ENCODE assay signal across 1 cellular context in the genomic region with DNA sequence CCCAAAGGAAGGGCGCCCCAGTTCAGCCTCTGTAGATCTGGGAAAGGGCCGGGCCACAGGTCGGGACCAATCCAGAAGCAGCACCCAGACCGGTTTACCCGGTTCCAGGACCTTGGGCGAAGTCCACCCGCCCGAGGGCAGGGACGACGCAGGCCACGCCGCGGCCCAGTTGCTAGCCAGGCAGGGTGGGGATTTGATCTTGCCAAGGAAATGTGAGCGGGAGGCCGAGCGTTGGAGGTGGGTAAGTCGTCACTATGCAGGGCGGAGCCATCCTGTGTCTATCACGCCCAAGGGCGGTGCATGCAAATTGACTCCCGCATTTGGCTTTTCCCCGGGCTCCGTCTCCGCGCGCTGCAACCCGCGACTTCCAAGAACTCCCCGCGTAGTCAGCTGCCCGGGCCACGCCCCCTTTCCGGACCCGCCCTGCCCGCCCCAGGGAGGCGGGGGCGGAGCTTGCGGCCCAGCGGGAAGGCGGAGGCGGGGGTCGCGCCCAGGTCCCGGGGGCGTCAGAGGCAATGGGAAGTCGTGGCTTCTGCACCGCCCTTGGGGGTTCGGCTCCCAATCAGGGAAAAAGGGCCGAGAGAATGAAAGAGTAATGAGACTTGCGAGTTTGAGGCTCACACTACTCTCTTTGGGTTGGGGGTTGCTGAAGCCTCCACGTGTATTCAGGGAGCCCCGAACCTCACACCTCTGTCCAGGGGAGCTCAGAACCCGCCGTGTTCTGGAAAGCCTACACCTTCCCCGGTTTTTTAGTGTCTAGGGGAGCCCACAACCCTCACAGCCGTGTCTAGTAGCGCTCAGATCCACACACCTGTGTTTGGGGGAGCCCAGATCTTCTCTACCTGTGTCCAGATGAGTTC.
TF ChIP-seq lines count a peak whose summit lies in the region.

No MANE protein-coding gene starts in this region.

TF ChIP-seq in GM12878, 131 proteins besides CTCF, POLR2A, EP300 and RAD21 (continued from another document and continues in another):
- TF ChIP-seq, protein P1, sequence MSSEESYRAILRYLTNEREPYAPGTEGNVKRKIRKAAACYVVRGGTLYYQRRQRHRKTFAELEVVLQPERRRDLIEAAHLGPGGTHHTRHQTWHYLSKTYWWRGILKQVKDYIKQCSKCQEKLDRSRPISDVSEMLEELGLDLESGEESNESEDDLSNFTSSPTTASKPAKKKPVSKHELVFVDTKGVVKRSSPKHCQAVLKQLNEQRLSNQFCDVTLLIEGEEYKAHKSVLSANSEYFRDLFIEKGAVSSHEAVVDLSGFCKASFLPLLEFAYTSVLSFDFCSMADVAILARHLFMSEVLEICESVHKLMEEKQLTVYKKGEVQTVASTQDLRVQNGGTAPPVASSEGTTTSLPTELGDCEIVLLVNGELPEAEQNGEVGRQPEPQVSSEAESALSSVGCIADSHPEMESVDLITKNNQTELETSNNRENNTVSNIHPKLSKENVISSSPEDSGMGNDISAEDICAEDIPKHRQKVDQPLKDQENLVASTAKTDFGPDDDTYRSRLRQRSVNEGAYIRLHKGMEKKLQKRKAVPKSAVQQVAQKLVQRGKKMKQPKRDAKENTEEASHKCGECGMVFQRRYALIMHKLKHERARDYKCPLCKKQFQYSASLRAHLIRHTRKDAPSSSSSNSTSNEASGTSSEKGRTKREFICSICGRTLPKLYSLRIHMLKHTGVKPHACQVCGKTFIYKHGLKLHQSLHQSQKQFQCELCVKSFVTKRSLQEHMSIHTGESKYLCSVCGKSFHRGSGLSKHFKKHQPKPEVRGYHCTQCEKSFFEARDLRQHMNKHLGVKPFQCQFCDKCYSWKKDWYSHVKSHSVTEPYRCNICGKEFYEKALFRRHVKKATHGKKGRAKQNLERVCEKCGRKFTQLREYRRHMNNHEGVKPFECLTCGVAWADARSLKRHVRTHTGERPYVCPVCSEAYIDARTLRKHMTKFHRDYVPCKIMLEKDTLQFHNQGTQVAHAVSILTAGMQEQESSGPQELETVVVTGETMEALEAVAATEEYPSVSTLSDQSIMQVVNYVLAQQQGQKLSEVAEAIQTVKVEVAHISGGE (CRISPR knock-in tag; IDR thresholded peaks at IDR 0.05): no peak
- TF ChIP-seq CHD1 (IDR thresholded peaks at IDR 0.05; ENCODE audit: low read depth, low read length) (no peak), ZNF24 (IDR thresholded peaks at IDR 0.05) (no peak), SMAD1 (IDR thresholded peaks at IDR 0.05; ENCODE audit: low read depth, partially characterized antibody) (no peak), MTA2 (IDR thresholded peaks at IDR 0.05; ENCODE audit: low read depth) (no peak), SUPT20H (IDR thresholded peaks at IDR 0.05; ENCODE audit: borderline replicate concordance, control insufficient read depth, low read depth, low read length) (no peak), NFIC (IDR thresholded peaks at IDR 0.05; ENCODE audit: low read depth, low read length) (no peak), NR2C2 (IDR thresholded peaks at IDR 0.05; ENCODE audit: borderline replicate concordance, control insufficient read depth, insufficient read length, low read depth) (no peak), SIX5 (IDR thresholded peaks at IDR 0.05; ENCODE audit: low read depth, low read length, severe bottlenecking) (no peak), NR2F1 (conservative IDR thresholded peaks at IDR 0.05) (peak; percentile 55; the same call in 1 of the 2 replicates), HCFC1 (IDR thresholded peaks at IDR 0.05; ENCODE audit: low read length) (no peak), ETV6 (conservative IDR thresholded peaks at IDR 0.05 in 1 of 2, IDR thresholded peaks at IDR 0.05 in 1 of 2; ENCODE audit: borderline replicate concordance in 1 of 2, low read depth in 1 of 2) (no peak), NBN (IDR thresholded peaks at IDR 0.05) (no peak), TARDBP (IDR thresholded peaks at IDR 0.05; ENCODE audit: borderline replicate concordance) (no peak), LARP7 (IDR thresholded peaks at IDR 0.05) (no peak), IKZF2 (IDR thresholded peaks at IDR 0.05) (peak in 1 of 2 experiments; percentile 59; a peak in 1 of 4 replicates), ZNF622 (IDR thresholded peaks at IDR 0.05) (no peak), MTA3 (IDR thresholded peaks at IDR 0.05; ENCODE audit: borderline replicate concordance, low read length) (no peak), CBFB (IDR thresholded peaks at IDR 0.05; ENCODE audit: low read depth) (no peak), ESRRA (IDR thresholded peaks at IDR 0.05; ENCODE audit: low read length) (no peak), SREBF2 (IDR thresholded peaks at IDR 0.05; ENCODE audit: low read length) (no peak), JUND (IDR thresholded peaks at IDR 0.05; ENCODE audit: low read depth, low read length) (no peak), HDAC6 (IDR thresholded peaks at IDR 0.05; ENCODE audit: unreplicated experiment) (no peak), TCF7 (IDR thresholded peaks at IDR 0.05; ENCODE audit: borderline replicate concordance) (no peak), CHD4 (IDR thresholded peaks at IDR 0.05) (no peak), ZNF217 (IDR thresholded peaks at IDR 0.05) (peak; percentile 84; the same call in 1 of the 2 replicates), YBX1 (IDR thresholded peaks at IDR 0.05) (no peak), EZH2 (IDR thresholded peaks at IDR 0.05; ENCODE audit: borderline replicate concordance, control insufficient read depth, low read depth, low read length) (no peak), MYC (IDR thresholded peaks at IDR 0.05; ENCODE audit: insufficient read depth, insufficient read length, insufficient replicate concordance, low read length, severe bottlenecking) (no peak), EGR1 (IDR thresholded peaks at IDR 0.05; ENCODE audit: borderline replicate concordance in 1 of 2, low read depth in 2 of 2, low read length in 2 of 2) (peak in 1 of 2 experiments; percentile 92; a peak in 2 of 3 replicates), ATF7 (IDR thresholded peaks at IDR 0.05; ENCODE audit: low read depth) (no peak), NRF1 (conservative IDR thresholded peaks at IDR 0.05; ENCODE audit: low read depth, low read length) (no peak), ZNF274 (IDR thresholded peaks at IDR 0.05; ENCODE audit: insufficient read depth, insufficient read length) (no peak), TCF12 (IDR thresholded peaks at IDR 0.05; ENCODE audit: low read depth, low read length) (0 out of 2 replicates have a peak, but pooled peaks have one; percentile 8), FOS (IDR thresholded peaks at IDR 0.05; ENCODE audit: borderline replicate concordance, extremely low read depth, insufficient read length) (no peak), TBL1XR1 (IDR thresholded peaks at IDR 0.05; ENCODE audit: low read depth, low read length) (no peak), IRF4 (IDR thresholded peaks at IDR 0.05; ENCODE audit: low read depth, low read length) (no peak), IKZF1 (conservative IDR thresholded peaks at IDR 0.05) (peak; percentile 86), HDAC2 (IDR thresholded peaks at IDR 0.05) (no peak), RUNX3 (IDR thresholded peaks at IDR 0.05; ENCODE audit: low read length) (no peak), ZBED1 (IDR thresholded peaks at IDR 0.05; ENCODE audit: borderline replicate concordance) (no peak; the same call in 1 of the 2 replicates), SMAD5 (IDR thresholded peaks at IDR 0.05; ENCODE audit: low read depth) (no peak)
- TF ChIP-seq, protein P2, sequence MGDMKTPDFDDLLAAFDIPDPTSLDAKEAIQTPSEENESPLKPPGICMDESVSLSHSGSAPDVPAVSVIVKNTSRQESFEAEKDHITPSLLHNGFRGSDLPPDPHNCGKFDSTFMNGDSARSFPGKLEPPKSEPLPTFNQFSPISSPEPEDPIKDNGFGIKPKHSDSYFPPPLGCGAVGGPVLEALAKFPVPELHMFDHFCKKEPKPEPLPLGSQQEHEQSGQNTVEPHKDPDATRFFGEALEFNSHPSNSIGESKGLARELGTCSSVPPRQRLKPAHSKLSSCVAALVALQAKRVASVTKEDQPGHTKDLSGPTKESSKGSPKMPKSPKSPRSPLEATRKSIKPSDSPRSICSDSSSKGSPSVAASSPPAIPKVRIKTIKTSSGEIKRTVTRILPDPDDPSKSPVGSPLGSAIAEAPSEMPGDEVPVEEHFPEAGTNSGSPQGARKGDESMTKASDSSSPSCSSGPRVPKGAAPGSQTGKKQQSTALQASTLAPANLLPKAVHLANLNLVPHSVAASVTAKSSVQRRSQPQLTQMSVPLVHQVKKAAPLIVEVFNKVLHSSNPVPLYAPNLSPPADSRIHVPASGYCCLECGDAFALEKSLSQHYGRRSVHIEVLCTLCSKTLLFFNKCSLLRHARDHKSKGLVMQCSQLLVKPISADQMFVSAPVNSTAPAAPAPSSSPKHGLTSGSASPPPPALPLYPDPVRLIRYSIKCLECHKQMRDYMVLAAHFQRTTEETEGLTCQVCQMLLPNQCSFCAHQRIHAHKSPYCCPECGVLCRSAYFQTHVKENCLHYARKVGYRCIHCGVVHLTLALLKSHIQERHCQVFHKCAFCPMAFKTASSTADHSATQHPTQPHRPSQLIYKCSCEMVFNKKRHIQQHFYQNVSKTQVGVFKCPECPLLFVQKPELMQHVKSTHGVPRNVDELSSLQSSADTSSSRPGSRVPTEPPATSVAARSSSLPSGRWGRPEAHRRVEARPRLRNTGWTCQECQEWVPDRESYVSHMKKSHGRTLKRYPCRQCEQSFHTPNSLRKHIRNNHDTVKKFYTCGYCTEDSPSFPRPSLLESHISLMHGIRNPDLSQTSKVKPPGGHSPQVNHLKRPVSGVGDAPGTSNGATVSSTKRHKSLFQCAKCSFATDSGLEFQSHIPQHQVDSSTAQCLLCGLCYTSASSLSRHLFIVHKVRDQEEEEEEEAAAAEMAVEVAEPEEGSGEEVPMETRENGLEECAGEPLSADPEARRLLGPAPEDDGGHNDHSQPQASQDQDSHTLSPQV (IDR thresholded peaks at IDR 0.05): no peak
- TF ChIP-seq, protein P3, sequence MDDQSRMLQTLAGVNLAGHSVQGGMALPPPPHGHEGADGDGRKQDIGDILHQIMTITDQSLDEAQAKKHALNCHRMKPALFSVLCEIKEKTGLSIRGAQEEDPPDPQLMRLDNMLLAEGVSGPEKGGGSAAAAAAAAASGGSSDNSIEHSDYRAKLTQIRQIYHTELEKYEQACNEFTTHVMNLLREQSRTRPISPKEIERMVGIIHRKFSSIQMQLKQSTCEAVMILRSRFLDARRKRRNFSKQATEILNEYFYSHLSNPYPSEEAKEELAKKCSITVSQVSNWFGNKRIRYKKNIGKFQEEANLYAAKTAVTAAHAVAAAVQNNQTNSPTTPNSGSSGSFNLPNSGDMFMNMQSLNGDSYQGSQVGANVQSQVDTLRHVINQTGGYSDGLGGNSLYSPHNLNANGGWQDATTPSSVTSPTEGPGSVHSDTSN (IDR thresholded peaks at IDR 0.05; ENCODE audit: insufficient replicate concordance, low read depth, low read length): peak; percentile 87
- TF ChIP-seq, protein P4, sequence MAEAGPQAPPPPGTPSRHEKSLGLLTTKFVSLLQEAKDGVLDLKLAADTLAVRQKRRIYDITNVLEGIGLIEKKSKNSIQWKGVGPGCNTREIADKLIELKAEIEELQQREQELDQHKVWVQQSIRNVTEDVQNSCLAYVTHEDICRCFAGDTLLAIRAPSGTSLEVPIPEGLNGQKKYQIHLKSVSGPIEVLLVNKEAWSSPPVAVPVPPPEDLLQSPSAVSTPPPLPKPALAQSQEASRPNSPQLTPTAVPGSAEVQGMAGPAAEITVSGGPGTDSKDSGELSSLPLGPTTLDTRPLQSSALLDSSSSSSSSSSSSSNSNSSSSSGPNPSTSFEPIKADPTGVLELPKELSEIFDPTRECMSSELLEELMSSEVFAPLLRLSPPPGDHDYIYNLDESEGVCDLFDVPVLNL (IDR thresholded peaks at IDR 0.05; ENCODE audit: low read depth, low read length): no peak
- TF ChIP-seq, protein P5, sequence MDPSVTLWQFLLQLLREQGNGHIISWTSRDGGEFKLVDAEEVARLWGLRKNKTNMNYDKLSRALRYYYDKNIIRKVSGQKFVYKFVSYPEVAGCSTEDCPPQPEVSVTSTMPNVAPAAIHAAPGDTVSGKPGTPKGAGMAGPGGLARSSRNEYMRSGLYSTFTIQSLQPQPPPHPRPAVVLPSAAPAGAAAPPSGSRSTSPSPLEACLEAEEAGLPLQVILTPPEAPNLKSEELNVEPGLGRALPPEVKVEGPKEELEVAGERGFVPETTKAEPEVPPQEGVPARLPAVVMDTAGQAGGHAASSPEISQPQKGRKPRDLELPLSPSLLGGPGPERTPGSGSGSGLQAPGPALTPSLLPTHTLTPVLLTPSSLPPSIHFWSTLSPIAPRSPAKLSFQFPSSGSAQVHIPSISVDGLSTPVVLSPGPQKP (IDR thresholded peaks at IDR 0.05; ENCODE audit: low read depth, low read length): no peak; the same call in 1 of the 2 replicates
- TF ChIP-seq, protein P6, sequence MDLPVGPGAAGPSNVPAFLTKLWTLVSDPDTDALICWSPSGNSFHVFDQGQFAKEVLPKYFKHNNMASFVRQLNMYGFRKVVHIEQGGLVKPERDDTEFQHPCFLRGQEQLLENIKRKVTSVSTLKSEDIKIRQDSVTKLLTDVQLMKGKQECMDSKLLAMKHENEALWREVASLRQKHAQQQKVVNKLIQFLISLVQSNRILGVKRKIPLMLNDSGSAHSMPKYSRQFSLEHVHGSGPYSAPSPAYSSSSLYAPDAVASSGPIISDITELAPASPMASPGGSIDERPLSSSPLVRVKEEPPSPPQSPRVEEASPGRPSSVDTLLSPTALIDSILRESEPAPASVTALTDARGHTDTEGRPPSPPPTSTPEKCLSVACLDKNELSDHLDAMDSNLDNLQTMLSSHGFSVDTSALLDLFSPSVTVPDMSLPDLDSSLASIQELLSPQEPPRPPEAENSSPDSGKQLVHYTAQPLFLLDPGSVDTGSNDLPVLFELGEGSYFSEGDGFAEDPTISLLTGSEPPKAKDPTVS (IDR thresholded peaks at IDR 0.05; ENCODE audit: low read depth, low read length): no peak
- TF ChIP-seq, protein P7, sequence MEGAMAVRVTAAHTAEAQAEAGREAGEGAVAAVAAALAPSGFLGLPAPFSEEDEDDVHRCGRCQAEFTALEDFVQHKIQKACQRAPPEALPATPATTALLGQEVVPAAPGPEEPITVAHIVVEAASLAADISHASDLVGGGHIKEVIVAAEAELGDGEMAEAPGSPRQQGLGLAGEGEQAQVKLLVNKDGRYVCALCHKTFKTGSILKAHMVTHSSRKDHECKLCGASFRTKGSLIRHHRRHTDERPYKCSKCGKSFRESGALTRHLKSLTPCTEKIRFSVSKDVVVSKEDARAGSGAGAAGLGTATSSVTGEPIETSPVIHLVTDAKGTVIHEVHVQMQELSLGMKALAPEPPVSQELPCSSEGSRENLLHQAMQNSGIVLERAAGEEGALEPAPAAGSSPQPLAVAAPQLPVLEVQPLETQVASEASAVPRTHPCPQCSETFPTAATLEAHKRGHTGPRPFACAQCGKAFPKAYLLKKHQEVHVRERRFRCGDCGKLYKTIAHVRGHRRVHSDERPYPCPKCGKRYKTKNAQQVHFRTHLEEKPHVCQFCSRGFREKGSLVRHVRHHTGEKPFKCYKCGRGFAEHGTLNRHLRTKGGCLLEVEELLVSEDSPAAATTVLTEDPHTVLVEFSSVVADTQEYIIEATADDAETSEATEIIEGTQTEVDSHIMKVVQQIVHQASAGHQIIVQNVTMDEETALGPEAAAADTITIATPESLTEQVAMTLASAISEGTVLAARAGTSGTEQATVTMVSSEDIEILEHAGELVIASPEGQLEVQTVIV (IDR thresholded peaks at IDR 0.05; ENCODE audit: borderline replicate concordance, partially characterized antibody): no peak
